Comparison of ENCODE assay signal across 1 cellular context in the genomic region with DNA sequence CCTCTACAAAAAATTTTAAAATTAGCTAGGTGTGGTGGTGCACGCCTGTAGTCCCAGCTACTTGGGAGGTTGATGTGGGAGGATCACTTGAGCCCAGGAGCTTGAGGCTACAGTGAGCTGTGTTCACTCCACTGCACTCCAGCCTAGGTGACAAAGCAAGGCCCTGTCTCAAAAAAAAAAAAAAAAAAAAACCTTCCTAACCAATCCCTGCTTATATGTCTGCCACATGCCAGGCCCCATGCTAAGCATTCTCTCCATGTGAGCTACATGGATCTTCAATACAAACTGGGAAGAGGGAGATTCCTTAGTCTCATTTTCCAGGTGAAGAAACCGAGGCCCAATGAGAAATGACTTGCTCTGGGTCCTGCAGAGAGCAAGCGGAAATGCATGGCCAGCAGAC.
TF ChIP-seq lines count a peak whose summit lies in the region.

No MANE protein-coding gene starts in this region.

TF ChIP-seq in HEK293, 187 proteins besides CTCF, POLR2A, EP300 and RAD21 (continued from another document):
- TF ChIP-seq, protein P1, sequence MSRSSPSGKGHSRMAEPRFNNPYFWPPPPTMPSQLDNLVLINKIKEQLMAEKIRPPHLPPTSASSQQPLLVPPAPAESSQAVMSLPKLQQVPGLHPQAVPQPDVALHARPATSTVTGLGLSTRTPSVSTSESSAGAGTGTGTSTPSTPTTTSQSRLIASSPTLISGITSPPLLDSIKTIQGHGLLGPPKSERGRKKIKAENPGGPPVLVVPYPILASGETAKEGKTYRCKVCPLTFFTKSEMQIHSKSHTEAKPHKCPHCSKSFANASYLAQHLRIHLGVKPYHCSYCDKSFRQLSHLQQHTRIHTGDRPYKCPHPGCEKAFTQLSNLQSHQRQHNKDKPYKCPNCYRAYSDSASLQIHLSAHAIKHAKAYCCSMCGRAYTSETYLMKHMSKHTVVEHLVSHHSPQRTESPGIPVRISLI (tag by site-specific recombination; IDR thresholded peaks at IDR 0.05) = peak; percentile 82
- TF ChIP-seq, protein P2, sequence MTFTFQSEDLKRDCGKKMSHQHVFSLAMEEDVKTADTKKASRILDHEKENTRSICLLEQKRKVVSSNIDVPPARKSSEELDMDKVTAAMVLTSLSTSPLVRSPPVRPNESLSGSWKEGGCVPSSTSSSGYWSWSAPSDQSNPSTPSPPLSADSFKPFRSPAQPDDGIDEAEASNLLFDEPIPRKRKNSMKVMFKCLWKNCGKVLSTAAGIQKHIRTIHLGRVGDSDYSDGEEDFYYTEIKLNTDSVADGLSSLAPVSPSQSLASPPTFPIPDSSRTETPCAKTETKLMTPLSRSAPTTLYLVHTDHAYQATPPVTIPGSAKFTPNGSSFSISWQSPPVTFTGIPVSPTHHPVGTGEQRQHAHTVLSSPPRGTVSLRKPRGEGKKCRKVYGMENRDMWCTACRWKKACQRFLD (tag by site-specific recombination; IDR thresholded peaks at IDR 0.05) = no peak
- TF ChIP-seq, protein P3, sequence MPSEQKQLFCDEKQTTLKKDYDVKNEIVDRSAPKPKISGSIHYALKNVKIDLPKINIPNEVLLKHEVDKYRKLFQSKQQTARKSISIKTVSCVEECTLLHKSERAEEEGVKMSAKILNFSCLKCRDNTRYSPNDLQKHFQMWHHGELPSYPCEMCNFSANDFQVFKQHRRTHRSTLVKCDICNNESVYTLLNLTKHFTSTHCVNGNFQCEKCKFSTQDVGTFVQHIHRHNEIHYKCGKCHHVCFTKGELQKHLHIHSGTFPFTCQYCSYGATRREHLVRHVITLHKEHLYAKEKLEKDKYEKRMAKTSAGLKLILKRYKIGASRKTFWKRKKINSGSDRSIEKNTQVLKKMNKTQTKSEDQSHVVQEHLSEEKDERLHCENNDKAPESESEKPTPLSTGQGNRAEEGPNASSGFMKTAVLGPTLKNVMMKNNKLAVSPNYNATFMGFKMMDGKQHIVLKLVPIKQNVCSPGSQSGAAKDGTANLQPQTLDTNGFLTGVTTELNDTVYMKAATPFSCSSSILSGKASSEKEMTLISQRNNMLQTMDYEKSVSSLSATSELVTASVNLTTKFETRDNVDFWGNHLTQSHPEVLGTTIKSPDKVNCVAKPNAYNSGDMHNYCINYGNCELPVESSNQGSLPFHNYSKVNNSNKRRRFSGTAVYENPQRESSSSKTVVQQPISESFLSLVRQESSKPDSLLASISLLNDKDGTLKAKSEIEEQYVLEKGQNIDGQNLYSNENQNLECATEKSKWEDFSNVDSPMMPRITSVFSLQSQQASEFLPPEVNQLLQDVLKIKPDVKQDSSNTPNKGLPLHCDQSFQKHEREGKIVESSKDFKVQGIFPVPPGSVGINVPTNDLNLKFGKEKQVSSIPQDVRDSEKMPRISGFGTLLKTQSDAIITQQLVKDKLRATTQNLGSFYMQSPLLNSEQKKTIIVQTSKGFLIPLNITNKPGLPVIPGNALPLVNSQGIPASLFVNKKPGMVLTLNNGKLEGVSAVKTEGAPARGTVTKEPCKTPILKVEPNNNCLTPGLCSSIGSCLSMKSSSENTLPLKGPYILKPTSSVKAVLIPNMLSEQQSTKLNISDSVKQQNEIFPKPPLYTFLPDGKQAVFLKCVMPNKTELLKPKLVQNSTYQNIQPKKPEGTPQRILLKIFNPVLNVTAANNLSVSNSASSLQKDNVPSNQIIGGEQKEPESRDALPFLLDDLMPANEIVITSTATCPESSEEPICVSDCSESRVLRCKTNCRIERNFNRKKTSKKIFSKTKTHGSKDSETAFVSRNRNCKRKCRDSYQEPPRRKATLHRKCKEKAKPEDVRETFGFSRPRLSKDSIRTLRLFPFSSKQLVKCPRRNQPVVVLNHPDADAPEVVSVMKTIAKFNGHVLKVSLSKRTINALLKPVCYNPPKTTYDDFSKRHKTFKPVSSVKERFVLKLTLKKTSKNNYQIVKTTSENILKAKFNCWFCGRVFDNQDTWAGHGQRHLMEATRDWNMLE (tag by site-specific recombination; conservative IDR thresholded peaks at IDR 0.05; ENCODE audit: low read depth) = no peak
- TF ChIP-seq, protein P4, sequence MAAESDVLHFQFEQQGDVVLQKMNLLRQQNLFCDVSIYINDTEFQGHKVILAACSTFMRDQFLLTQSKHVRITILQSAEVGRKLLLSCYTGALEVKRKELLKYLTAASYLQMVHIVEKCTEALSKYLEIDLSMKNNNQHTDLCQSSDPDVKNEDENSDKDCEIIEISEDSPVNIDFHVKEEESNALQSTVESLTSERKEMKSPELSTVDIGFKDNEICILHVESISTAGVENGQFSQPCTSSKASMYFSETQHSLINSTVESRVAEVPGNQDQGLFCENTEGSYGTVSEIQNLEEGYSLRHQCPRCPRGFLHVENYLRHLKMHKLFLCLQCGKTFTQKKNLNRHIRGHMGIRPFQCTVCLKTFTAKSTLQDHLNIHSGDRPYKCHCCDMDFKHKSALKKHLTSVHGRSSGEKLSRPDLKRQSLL (tag by site-specific recombination; IDR thresholded peaks at IDR 0.05) = no peak
